In the genomic region with DNA sequence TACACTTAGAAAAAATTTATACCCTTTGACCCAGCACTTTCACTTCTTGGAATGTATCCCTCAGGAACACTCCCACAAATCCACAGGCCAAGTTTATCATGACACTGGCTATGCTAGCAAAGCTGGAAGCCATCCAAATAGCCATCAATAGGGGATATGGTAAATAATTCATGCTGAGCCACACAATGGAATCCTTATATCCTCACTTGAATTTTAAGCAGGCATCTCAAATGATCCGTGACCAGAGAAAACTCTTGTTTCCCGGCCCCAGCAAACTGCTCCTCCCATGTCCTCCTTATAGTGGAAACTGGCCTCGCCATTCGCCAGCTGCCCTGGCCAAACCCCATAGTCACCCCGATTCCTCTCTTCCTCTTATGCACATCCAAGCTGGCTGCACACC, we compare ENCODE assay signal across 13 cellular contexts. TPM values are rescaled to one million over a fixed set of nuclear protein-coding genes. Genes with fewer than 3 reads are reported as not detected.
A peak's percentile ranks its signal among the peaks of the same experiment; 100 is the strongest.
DNase-seq lines count a peak whose midpoint lies in the region; ATAC-seq and TF ChIP-seq lines count a peak whose summit lies in the region.
"Had no signal": no experiment of that assay in that cellular context is flagged by ENCODE, and none has a peak within 500 bp of the region (broad histone marks: within the 10 kb centered on the region; RNA-seq: fewer than 3 reads in every experiment).

No MANE protein-coding gene starts in this region.

- CTCF ChIA-PET in Calu3 (lab: Charles Lee) = interaction anchor here (0.8 kb wide), 1 partner anchor 44 kb away, joined by 3 read pairs; the partner anchor contains the start of gene ZNF574

- H3K9me3 Mint-ChIP-seq in Calu3 (ENCODE audit: low read depth, unreplicated experiment) = no peaks in the 10 kb centered on the region
- no peaks in the 10 kb centered on the region for H3K9me3 Mint-ChIP-seq in natural killer cell treated with Interleukin-12 subunit alpha and Interleukin-12 subunit beta and Interleukin-15 and Interleukin-18, amount 100 ng/mL, for 72 hours

- peak; percentile 28 for DNase-seq in Calu3
- DNase-seq in NCI-H1417 treated with DMSO at 0.1 percent for 48 hours (lab: John Stamatoyannopoulos, UW) = peak; percentile 83
- DNase-seq in NCI-H748 treated with DMSO at 0.1 percent for 48 hours (lab: John Stamatoyannopoulos, UW) = peak; percentile 98
- DNase-seq in iPS DF 6.9 (ENCODE audit: low read depth, low spot score) = peak; percentile 58
- no peak for DNase-seq in natural killer cell treated with Interleukin-12 subunit alpha and Interleukin-12 subunit beta and Interleukin-15 and Interleukin-18, amount 100 ng/mL, for 72 hours (ENCODE audit: low spot score)
- DNase-seq in AG20443 (ENCODE audit: low spot score) = no peak
- DNase-seq: activated CD8-positive, alpha-beta memory T cell treated with anti-CD3 and anti-CD28 coated beads, Interleukin-2, amount 50 U/mL, for 4 hours; mesenchymal stem cell had no signal

- H3K36me3 ChIP-seq in iPS DF 6.9 (ENCODE audit: control insufficient read depth, insufficient read depth, low read length) = no peaks in the 10 kb centered on the region

- ATAC-seq in GM18909 (IDR thresholded peaks at IDR 0.05; ENCODE audit: poor library complexity, unreplicated experiment) = no peak
- no peak for ATAC-seq in GM21529 (IDR thresholded peaks at IDR 0.05; ENCODE audit: unreplicated experiment)
- no peak for ATAC-seq in natural killer cell treated with Interleukin-12 subunit alpha and Interleukin-12 subunit beta and Interleukin-15 and Interleukin-18, amount 100 ng/mL, for 72 hours

- intact Hi-C loops in Calu3 (cut with micrococcal nuclease; ENCODE audit: unreplicated experiment) = loop anchor here (5.0 kb wide), 1 partner anchor 35 kb away; no protein-coding TSS in a partner anchor

- no peak overlapping the region for H3K4me3 ChIP-seq in iPS DF 6.9 (ENCODE audit: low read length)
- H3K4me3 ChIP-seq: PC-9 had no signal

- H3K27ac ChIP-seq in iPS DF 6.9 (ENCODE audit: low read length) = no peak overlapping the region
- H3K27ac ChIP-seq: KMS-11, PC-9 had no signal

- no peaks in the 10 kb centered on the region for H3K9me3 ChIP-seq in iPS DF 6.9 (ENCODE audit: control insufficient read depth, insufficient read depth, low read length)

- no peaks in the 10 kb centered on the region for H3K27me3 ChIP-seq in iPS DF 6.9 (ENCODE audit: control insufficient read depth, insufficient read depth, low read length)

- WGBS in iPS DF 6.9 (ENCODE audit: insufficient coverage, insufficient read length) = no CpG with 5 or more reads among the region's 5 CpGs

- peaks cover 29% of the 10 kb centered on the region for H3K27me3 Mint-ChIP-seq in Calu3 (ENCODE audit: unreplicated experiment)
- H3K27me3 Mint-ChIP-seq in natural killer cell treated with Interleukin-12 subunit alpha and Interleukin-12 subunit beta and Interleukin-15 and Interleukin-18, amount 100 ng/mL, for 72 hours = peaks cover 4 to 5% of the 10 kb centered on the region in 2 donors

- no peak overlapping the region for H3K4me3 Mint-ChIP-seq in Calu3 (ENCODE audit: low read depth, unreplicated experiment)
- no peak overlapping the region for H3K4me3 Mint-ChIP-seq in natural killer cell treated with Interleukin-12 subunit alpha and Interleukin-12 subunit beta and Interleukin-15 and Interleukin-18, amount 100 ng/mL, for 72 hours
- H3K4me3 Mint-ChIP-seq: B cell had no signal

- no peak overlapping the region for H3K27ac Mint-ChIP-seq in Calu3 (ENCODE audit: unreplicated experiment)
- no peak overlapping the region for H3K27ac Mint-ChIP-seq in natural killer cell treated with Interleukin-12 subunit alpha and Interleukin-12 subunit beta and Interleukin-15 and Interleukin-18, amount 100 ng/mL, for 72 hours
- H3K27ac Mint-ChIP-seq: B cell had no signal

- H3K4me1 ChIP-seq in iPS DF 6.9 (ENCODE audit: control insufficient read depth, insufficient read depth, low read length) = peaks cover 2% of the 10 kb centered on the region; the same call in 1 of the 2 replicates

- TF ChIP-seq CTCF in Calu3 (IDR thresholded peaks at IDR 0.05; ENCODE audit: unreplicated experiment) = no peak

- peaks cover 20% of the 10 kb centered on the region for H3K4me1 Mint-ChIP-seq in Calu3 (ENCODE audit: low read depth, unreplicated experiment)
- peaks cover 0 to 3% of the 10 kb centered on the region in 2 donors for H3K4me1 Mint-ChIP-seq in natural killer cell treated with Interleukin-12 subunit alpha and Interleukin-12 subunit beta and Interleukin-15 and Interleukin-18, amount 100 ng/mL, for 72 hours (ENCODE audit: low read depth in 2 of 2)

- BruUV-seq in Calu3 (replicated peaks; lab: Mats Ljungman, UMichigan) = no TSS peak

- H3K36me3 Mint-ChIP-seq in Calu3 (ENCODE audit: insufficient read depth, unreplicated experiment) = peaks cover 5% of the 10 kb centered on the region
- H3K36me3 Mint-ChIP-seq in natural killer cell treated with Interleukin-12 subunit alpha and Interleukin-12 subunit beta and Interleukin-15 and Interleukin-18, amount 100 ng/mL, for 72 hours = no peaks in the 10 kb centered on the region

RNA-seq across cellular contexts. Expression of gene GRIK5, which starts 37.6 kb away (rescaled TPM):
- 0.44 and 0.61 TPM in 2 replicates for total RNA-seq in Calu3 (2022)
- 1 to 10 TPM in 1 of 2 donors, under 1 TPM in 1; 0.21 to 1.0 TPM for total RNA-seq in natural killer cell treated with Interleukin-12 subunit alpha and Interleukin-12 subunit beta and Interleukin-15 and Interleukin-18, amount 100 ng/mL, for 72 hours

RNA-seq across cellular contexts. Expression of gene ATP1A3, which starts 38.4 kb away (rescaled TPM):
- total RNA-seq in Calu3 (2022) = 1.1 and 1.7 TPM in 2 replicates
- total RNA-seq in natural killer cell treated with Interleukin-12 subunit alpha and Interleukin-12 subunit beta and Interleukin-15 and Interleukin-18, amount 100 ng/mL, for 72 hours = 1 to 10 TPM; 2.0 to 4.2 TPM
- total RNA-seq: PC-9 had no signal

RNA-seq across cellular contexts. Expression of gene ZNF574, which starts 43.5 kb away (rescaled TPM):
- total RNA-seq in Calu3 (2022) = 22.0 and 22.1 TPM in 2 replicates
- total RNA-seq in natural killer cell treated with Interleukin-12 subunit alpha and Interleukin-12 subunit beta and Interleukin-15 and Interleukin-18, amount 100 ng/mL, for 72 hours = 10 to 100 TPM; 14.2 to 16.1 TPM

Comparison
In these comparisons a context has a peak if more than half of its experiments do, and no peak if none do; other contexts are left out.
1. DNase-seq: peak in Calu3 (single experiment), NCI-H1417 treated with DMSO at 0.1 percent for 48 hours (single experiment), NCI-H748 treated with DMSO at 0.1 percent for 48 hours (single experiment) and iPS DF 6.9 (single experiment); none in natural killer cell treated with Interleukin-12 subunit alpha and Interleukin-12 subunit beta and Interleukin-15 and Interleukin-18, amount 100 ng/mL, for 72 hours (single experiment) and AG20443 (single experiment).